Comparison of ENCODE assay signal across 21 cellular contexts in the genomic region with DNA sequence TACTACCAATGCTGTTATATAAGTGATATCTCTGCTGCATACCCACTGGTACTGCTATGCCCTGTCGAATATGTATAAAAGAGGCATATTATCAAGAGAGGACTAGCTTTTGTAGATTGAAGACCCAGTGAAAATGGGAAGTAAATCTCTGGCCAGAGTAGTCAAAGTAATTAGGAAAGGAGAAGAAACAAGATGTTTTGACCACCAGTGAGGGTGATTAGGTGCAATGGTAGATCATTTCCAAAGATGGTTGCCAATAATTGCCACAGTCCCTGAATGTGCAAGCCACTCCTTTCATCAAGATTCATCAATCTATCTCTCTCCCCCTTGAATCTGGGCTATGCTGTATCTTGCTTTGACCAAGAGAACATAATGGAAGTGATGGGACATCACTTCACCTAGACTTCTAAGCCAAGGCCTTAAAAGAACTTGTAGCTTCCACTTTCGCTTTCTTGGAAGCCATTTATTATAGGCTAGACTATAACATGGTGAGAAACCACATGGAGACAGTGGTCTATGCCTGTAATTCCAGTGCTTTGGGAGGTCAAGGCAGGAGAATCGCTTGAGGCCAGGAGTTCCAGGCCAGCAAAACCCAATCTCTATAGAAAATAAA. TPM values are rescaled to one million over a fixed set of nuclear protein-coding genes. Genes with fewer than 3 reads are reported as not detected.
DNase-seq lines count a peak whose midpoint lies in the region; ATAC-seq and TF ChIP-seq lines count a peak whose summit lies in the region.
"Had no signal": no experiment of that assay in that cellular context is flagged by ENCODE, and none has a peak within 500 bp of the region (broad histone marks: within the 10 kb centered on the region; RNA-seq: fewer than 3 reads in every experiment).

No MANE protein-coding gene starts in this region.

- peaks cover 5 to 9% of the 10 kb centered on the region in 2 donors for H3K36me3 Mint-ChIP-seq in activated T-cell treated with anti-CD3 and anti-CD28 coated beads, Interleukin-2, amount 50 U/mL, for 72 hours (ENCODE audit: insufficient read depth in 2 of 2)
- H3K36me3 Mint-ChIP-seq in activated T-helper 2 cell treated with anti-CD3 and anti-CD28 coated beads, Interferon-gamma antibody, Interleukin-2, Interleukin-4, amounts not matched to agents 10 μg/mL and 5 μg/mL and 100 μg/mL, durations not matched to agents 14 hours and 24 hours and 36 hours (ENCODE audit: low read depth): no peaks in the 10 kb centered on the region
- H3K36me3 Mint-ChIP-seq in natural killer cell (no peaks in the 10 kb centered on the region), Calu3 (ENCODE audit: insufficient read depth, unreplicated experiment) (no peaks in the 10 kb centered on the region)

- CTCF ChIA-PET in Calu3 (lab: Charles Lee): interaction anchor here (0.7 kb wide), 1 partner anchor 80 kb away, joined by 3 read pairs; no protein-coding TSS in a partner anchor

- no TSS peak for BruUV-seq in Calu3 (replicated peaks; lab: Mats Ljungman, UMichigan)

- H3K4me3 Mint-ChIP-seq in activated T-cell treated with anti-CD3 and anti-CD28 coated beads, Interleukin-2, amount 50 U/mL, for 72 hours: peak overlapping the region; percentile 53 to 71
- no peak overlapping the region for H3K4me3 Mint-ChIP-seq in activated T-helper 2 cell treated with anti-CD3 and anti-CD28 coated beads, Interferon-gamma antibody, Interleukin-2, Interleukin-4, amounts not matched to agents 10 μg/mL and 5 μg/mL and 100 μg/mL, durations not matched to agents 14 hours and 24 hours and 36 hours (ENCODE audit: low read depth)
- H3K4me3 Mint-ChIP-seq in natural killer cell: peak overlapping the region; percentile 92
- H3K4me3 Mint-ChIP-seq in Calu3 (ENCODE audit: low read depth, unreplicated experiment): no peak overlapping the region
- H3K4me3 Mint-ChIP-seq: nephron had no signal

- H3K4me1 Mint-ChIP-seq in activated T-cell treated with anti-CD3 and anti-CD28 coated beads, Interleukin-2, amount 50 U/mL, for 72 hours (ENCODE audit: low read depth): peaks cover 57% of the 10 kb centered on the region
- peaks cover 30% of the 10 kb centered on the region for H3K4me1 Mint-ChIP-seq in activated T-helper 2 cell treated with anti-CD3 and anti-CD28 coated beads, Interferon-gamma antibody, Interleukin-2, Interleukin-4, amounts not matched to agents 10 μg/mL and 5 μg/mL and 100 μg/mL, durations not matched to agents 14 hours and 24 hours and 36 hours (ENCODE audit: low read depth)
- H3K4me1 Mint-ChIP-seq in natural killer cell: peaks cover 78 to 85% of the 10 kb centered on the region in 2 donors
- H3K4me1 Mint-ChIP-seq in Calu3 (ENCODE audit: low read depth, unreplicated experiment): peaks cover under 1% of the 10 kb centered on the region

- intact Hi-C loops in activated T-helper 2 cell treated with anti-CD3 and anti-CD28 coated beads, Interferon-gamma antibody, Interleukin-2, Interleukin-4, amounts not matched to agents 10 μg/mL and 5 μg/mL and 100 μg/mL, durations not matched to agents 14 hours and 24 hours and 36 hours (cut with micrococcal nuclease): no loop called here
- intact Hi-C loops in natural killer cell (cut with micrococcal nuclease) (loop anchor here (10.0 kb wide), 2 partner anchors 272 to 348 kb away; no protein-coding TSS in a partner anchor), Calu3 (cut with micrococcal nuclease; ENCODE audit: unreplicated experiment) (no loop called here)

- peak overlapping the region; percentile 85 for H3K27ac Mint-ChIP-seq in activated T-cell treated with anti-CD3 and anti-CD28 coated beads, Interleukin-2, amount 50 U/mL, for 72 hours
- peak overlapping the region; percentile 31 for H3K27ac Mint-ChIP-seq in activated T-helper 2 cell treated with anti-CD3 and anti-CD28 coated beads, Interferon-gamma antibody, Interleukin-2, Interleukin-4, amounts not matched to agents 10 μg/mL and 5 μg/mL and 100 μg/mL, durations not matched to agents 14 hours and 24 hours and 36 hours
- peak overlapping the region; percentile 87 to 96 for H3K27ac Mint-ChIP-seq in natural killer cell
- H3K27ac Mint-ChIP-seq in Calu3 (ENCODE audit: unreplicated experiment): no peak overlapping the region
- H3K27ac Mint-ChIP-seq: nephron had no signal

- TF ChIP-seq CTCF in natural killer cell (IDR thresholded peaks at IDR 0.05) (no peak), Calu3 (IDR thresholded peaks at IDR 0.05; ENCODE audit: unreplicated experiment) (no peak)

- no peak for DNase-seq in activated T-cell treated with anti-CD3 and anti-CD28 coated beads, Interleukin-2, amount 50 U/mL, for 72 hours
- no peak for DNase-seq in activated T-cell treated with anti-CD3 and anti-CD28 coated beads, Interleukin-2, amount 50 U/mL, for 48 hours
- DNase-seq in NOMO-1 treated with DMSO at 0.1 percent for 48 hours (lab: John Stamatoyannopoulos, UW; ENCODE audit: unreplicated experiment) (peak; percentile 41), natural killer cell (no peak), Calu3 (no peak)
- no peak for DNase-seq in activated T-helper 2 cell treated with anti-CD3 and anti-CD28 coated beads, Interferon-gamma antibody, Interleukin-2, Interleukin-4, amounts not matched to agents 10 μg/mL and 5 μg/mL and 100 μg/mL, durations not matched to agents 14 hours and 24 hours and 36 hours (ENCODE audit: low spot score)
- DNase-seq: activated CD4-positive, alpha-beta T cell treated with anti-CD3 and anti-CD28 coated beads, Interleukin-2, amount 50 U/mL, for 4 hours; activated gamma-delta T cell treated with Interleukin-2 at 50 U/mL for 16 hours; body of pancreas; kidney; NCI-H2029 treated with DMSO at 0.1 percent for 48 hours; NCI-H510A treated with DMSO at 0.1 percent for 48 hours; PC-3; posterior cingulate gyrus; SJCRH30; stimulated activated CD4-positive, alpha-beta T cell treated with anti-CD3 and anti-CD28 coated beads, Interleukin-1b, Interleukin-23, amount 100 ng/mL, for 48 hours had no signal

- H3K27me3 Mint-ChIP-seq in activated T-cell treated with anti-CD3 and anti-CD28 coated beads, Interleukin-2, amount 50 U/mL, for 72 hours (ENCODE audit: low read depth): no peaks in the 10 kb centered on the region
- peaks cover 4% of the 10 kb centered on the region for H3K27me3 Mint-ChIP-seq in activated T-helper 2 cell treated with anti-CD3 and anti-CD28 coated beads, Interferon-gamma antibody, Interleukin-2, Interleukin-4, amounts not matched to agents 10 μg/mL and 5 μg/mL and 100 μg/mL, durations not matched to agents 14 hours and 24 hours and 36 hours (ENCODE audit: low read depth)
- no peaks in the 10 kb centered on the region for H3K27me3 Mint-ChIP-seq in natural killer cell (ENCODE audit: low read depth in 2 of 2)
- H3K27me3 Mint-ChIP-seq in Calu3 (ENCODE audit: unreplicated experiment): no peaks in the 10 kb centered on the region

- peaks cover 1 to 5% of the 10 kb centered on the region in 2 donors for H3K9me3 Mint-ChIP-seq in activated T-cell treated with anti-CD3 and anti-CD28 coated beads, Interleukin-2, amount 50 U/mL, for 72 hours
- peaks cover 9% of the 10 kb centered on the region for H3K9me3 Mint-ChIP-seq in activated T-helper 2 cell treated with anti-CD3 and anti-CD28 coated beads, Interferon-gamma antibody, Interleukin-2, Interleukin-4, amounts not matched to agents 10 μg/mL and 5 μg/mL and 100 μg/mL, durations not matched to agents 14 hours and 24 hours and 36 hours
- H3K9me3 Mint-ChIP-seq in natural killer cell (peaks cover 0 to 2% of the 10 kb centered on the region in 2 donors), Calu3 (ENCODE audit: low read depth, unreplicated experiment) (no peaks in the 10 kb centered on the region)
- H3K9me3 Mint-ChIP-seq: nephron had no signal

- peak in 1 of 2 donors; percentile 31 for ATAC-seq in activated T-cell treated with anti-CD3 and anti-CD28 coated beads, Interleukin-2, amount 50 U/mL, for 72 hours (replicated peaks in 1 of 2)
- ATAC-seq in natural killer cell (peak in 2 of 3 donors; percentile 9 to 32), GM18867 (IDR thresholded peaks at IDR 0.05; ENCODE audit: unreplicated experiment) (no peak), HG03342 (IDR thresholded peaks at IDR 0.05; ENCODE audit: unreplicated experiment) (no peak)
- ATAC-seq: body of pancreas, PC-3 had no signal

RNA-seq across cellular contexts. Expression of gene ST8SIA6, which starts 52.6 kb away (rescaled TPM):
- total RNA-seq in activated T-cell treated with anti-CD3 and anti-CD28 coated beads, Interleukin-2, amount 50 U/mL, for 72 hours: under 1 TPM in 1 of 2 donors, not detected in 1; 0.30 TPM
- total RNA-seq in activated T-helper 2 cell treated with anti-CD3 and anti-CD28 coated beads, Interferon-gamma antibody, Interleukin-2, Interleukin-4, amounts not matched to agents 10 μg/mL and 5 μg/mL and 100 μg/mL, durations not matched to agents 14 hours and 24 hours and 36 hours: not detected in 2 replicates
- total RNA-seq in natural killer cell (10 to 100 TPM; 12.2 to 19.7 (median 12.5) TPM), Calu3 (2022) (0.14 TPM in 1 of 2 replicates, not detected in the other)
- total RNA-seq: body of pancreas, fibroblast of villous mesenchyme, hepatocyte, PC-3, SJCRH30 had no signal

Comparison
In these comparisons a context has a peak if more than half of its experiments do, and no peak if none do; other contexts are left out.
1. ATAC-seq: peak in natural killer cell (2 of 3); none in GM18867 (single experiment) and HG03342 (single experiment).
2. H3K4me3 Mint-ChIP-seq: peak in activated T-cell treated with anti-CD3 and anti-CD28 coated beads, Interleukin-2, amount 50 U/mL, for 72 hours (2 of 2) and natural killer cell (single experiment); none in activated T-helper 2 cell treated with anti-CD3 and anti-CD28 coated beads, Interferon-gamma antibody, Interleukin-2, Interleukin-4, amounts not matched to agents 10 μg/mL and 5 μg/mL and 100 μg/mL, durations not matched to agents 14 hours and 24 hours and 36 hours (single experiment) and Calu3 (single experiment).
3. RNA of gene ST8SIA6, which starts 52.6 kb away (total RNA-seq): 12.2 to 19.7 TPM in natural killer cell; 0.30 TPM in activated T-cell treated with anti-CD3 and anti-CD28 coated beads, Interleukin-2, amount 50 U/mL, for 72 hours, 0.14 TPM in Calu3 and not detected in activated T-helper 2 cell treated with anti-CD3 and anti-CD28 coated beads, Interferon-gamma antibody, Interleukin-2, Interleukin-4, amounts not matched to agents 10 μg/mL and 5 μg/mL and 100 μg/mL, durations not matched to agents 14 hours and 24 hours and 36 hours; every median in the first group is over 10 times any median in the second.